In the genomic region with DNA sequence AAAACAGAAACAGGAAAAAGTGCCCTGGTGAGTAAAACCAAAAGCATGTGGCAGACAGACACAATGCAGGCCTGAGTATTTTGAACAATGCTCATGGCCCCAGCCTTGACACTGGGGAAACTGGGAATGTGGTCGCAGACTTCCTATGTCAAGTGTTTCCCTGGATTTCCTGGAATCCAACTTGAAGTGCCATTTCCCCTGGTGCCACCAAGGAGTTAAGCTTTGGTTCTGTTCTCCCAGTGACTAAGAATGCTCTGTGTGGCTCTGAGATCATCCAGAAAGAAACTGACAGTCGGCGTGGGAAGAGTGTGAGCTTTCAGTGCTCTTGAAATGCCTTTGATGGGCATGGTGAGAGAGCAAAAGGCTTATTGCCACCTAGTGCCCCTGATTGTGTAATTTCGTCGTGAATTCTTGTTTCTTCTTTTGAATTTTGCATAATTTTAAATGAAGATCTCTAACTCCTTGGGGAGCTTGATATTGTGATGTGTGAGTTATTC, we compare ENCODE assay signal across 8 cellular contexts.
DNase-seq lines count a peak whose midpoint lies in the region; ATAC-seq and TF ChIP-seq lines count a peak whose summit lies in the region.

No MANE protein-coding gene starts in this region.

- H3K27ac Mint-ChIP-seq in Caco-2 (ENCODE audit: unreplicated experiment), result no peak overlapping the region

- CTCF ChIA-PET in Caco-2 (lab: Charles Lee), result interaction anchor here (0.7 kb wide), 1 partner anchor 104 kb away, joined by 3 read pairs; no protein-coding TSS in a partner anchor

- intact Hi-C loops in Caco-2 (cut with micrococcal nuclease; ENCODE audit: unreplicated experiment), result no loop called here

- peaks cover 30% of the 10 kb centered on the region for H3K4me1 ChIP-seq in Karpas-422 (ENCODE audit: low read length)
- H3K4me1 ChIP-seq in Caco-2, result peaks cover 14% of the 10 kb centered on the region

- H3K36me3 ChIP-seq in Karpas-422 (ENCODE audit: insufficient read depth, low read length) (no peaks in the 10 kb centered on the region), Caco-2 (ENCODE audit: control insufficient read depth, insufficient read depth, low read length) (no peaks in the 10 kb centered on the region)

- H3K79me2 ChIP-seq in Karpas-422 (ENCODE audit: low read length), result no peaks in the 10 kb centered on the region

- no peak for ATAC-seq in GM19463 (IDR thresholded peaks at IDR 0.05; ENCODE audit: unreplicated experiment)
- ATAC-seq in HG02623 (IDR thresholded peaks at IDR 0.05; ENCODE audit: unreplicated experiment), result no peak

- H3K9me3 ChIP-seq in Karpas-422 (ENCODE audit: low read length) (no peaks in the 10 kb centered on the region), Caco-2 (no peaks in the 10 kb centered on the region)

- no peaks in the 10 kb centered on the region for H4K20me1 ChIP-seq in Karpas-422 (ENCODE audit: insufficient read depth, low read depth, low read length)

- H3K4me1 Mint-ChIP-seq in Caco-2 (ENCODE audit: low read depth, unreplicated experiment), result peaks cover 7% of the 10 kb centered on the region

- H3K9me2 ChIP-seq in Karpas-422 (replicated peaks; ENCODE audit: insufficient read depth, low read length), result no peaks in the 10 kb centered on the region

- no peaks in the 10 kb centered on the region for H3K36me3 Mint-ChIP-seq in Caco-2 (ENCODE audit: insufficient read depth, unreplicated experiment)

- H3K4me2 ChIP-seq in Karpas-422 (ENCODE audit: low read depth, low read length, poor library complexity, severe bottlenecking), result peak overlapping the region; percentile 28

- H3K27me3 ChIP-seq in Karpas-422 (ENCODE audit: low read length) (no peaks in the 10 kb centered on the region; the same call in 1 of the 2 replicates), Caco-2 (replicated peaks; ENCODE audit: control insufficient read depth, insufficient read depth, low read length) (no peaks in the 10 kb centered on the region)

- DNase-seq in Karpas-422 (peak; percentile 63), inferior parietal cortex (ENCODE audit: extremely low spot score) (peak; percentile 76), Caco-2 (no peak), OCI-M2 (lab: John Stamatoyannopoulos, UW; ENCODE audit: unreplicated experiment) (no peak)
- peak; percentile 27 for DNase-seq in activated naive CD8-positive, alpha-beta T cell treated with anti-CD3 and anti-CD28 coated beads, Interleukin-2, amount 50 U/mL, for 16 hours (ENCODE audit: low read depth, low spot score)
- peak; percentile 9 for DNase-seq in stimulated activated CD4-positive, alpha-beta T cell treated with anti-CD3 and anti-CD28 coated beads, Interleukin-2, amount 100 ng/mL, for 4 hours (ENCODE audit: low read depth)

- POLR2A ChIA-PET in Caco-2 (lab: Charles Lee), result interaction anchor here (0.6 kb wide), 1 partner anchor 280 kb away, joined by 3 read pairs; a partner anchor contains a TSS

- H3K4me3 Mint-ChIP-seq in Caco-2 (ENCODE audit: unreplicated experiment), result no peak overlapping the region

- H3K27ac ChIP-seq in Karpas-422 (ENCODE audit: low read length), result no peak overlapping the region

- no TSS peak for BruUV-seq in Caco-2 (replicated peaks; lab: Mats Ljungman, UMichigan)

- no peak for TF ChIP-seq CTCF in Caco-2 (IDR thresholded peaks at IDR 0.05; ENCODE audit: insufficient read depth in 1 of 2, low read depth in 1 of 2, low read length in 1 of 2, severe bottlenecking in 1 of 2, unreplicated experiment in 1 of 2)

- H3K9ac ChIP-seq in Karpas-422 (ENCODE audit: low read length), result no peak overlapping the region; the same call in 1 of the 2 replicates

- no peak overlapping the region for H2AFZ ChIP-seq in Karpas-422 (ENCODE audit: low read length)

- H3K4me3 ChIP-seq in Karpas-422 (ENCODE audit: low read length), result no peak overlapping the region
- no peak overlapping the region for H3K4me3 ChIP-seq in Caco-2 (ENCODE audit: low read depth, low read length)

- H3K9me3 Mint-ChIP-seq in Caco-2 (ENCODE audit: unreplicated experiment), result no peaks in the 10 kb centered on the region

- H3K27me3 Mint-ChIP-seq in Caco-2 (ENCODE audit: insufficient read depth, unreplicated experiment), result no peaks in the 10 kb centered on the region

Comparison
In these comparisons a context has a peak if more than half of its experiments do, and no peak if none do; other contexts are left out.
1. DNase-seq: peak in Karpas-422 (single experiment), activated naive CD8-positive, alpha-beta T cell treated with anti-CD3 and anti-CD28 coated beads, Interleukin-2, amount 50 U/mL, for 16 hours (single experiment), inferior parietal cortex (single experiment) and stimulated activated CD4-positive, alpha-beta T cell treated with anti-CD3 and anti-CD28 coated beads, Interleukin-2, amount 100 ng/mL, for 4 hours (single experiment); none in Caco-2 (0 of 2) and OCI-M2 (single experiment).